In genomic region chr6:107557698-107558097, GRCh38 we compare ENCODE assay signal across 7 cellular contexts.
"Had no signal": no experiment of that assay in that cellular context is flagged by ENCODE, and none has a peak within 500 bp of the region (broad histone marks: within the 10 kb centered on the region; RNA-seq: fewer than 3 reads in every experiment).

No MANE protein-coding gene starts in this region.

- ATAC-seq: GM23338 had no signal

- H3K4me2 ChIP-seq: GM23338 had no signal

- H3K4me3 ChIP-seq: GM23338 had no signal

- H2AFZ ChIP-seq: GM23338 had no signal

- DNase-seq: H9, HCEC 1CT, KG1 had no signal

- FAIRE-seq: H1, H54, HTR-8/SVneo had no signal
